In genomic region chr10:59320370-59320769, GRCh38 we compare ENCODE assay signal across 21 cellular contexts. TPM values are rescaled to one million over a fixed set of nuclear protein-coding genes. Genes with fewer than 3 reads are reported as not detected.
"Had no signal": no experiment of that assay in that cellular context is flagged by ENCODE, and none has a peak within 500 bp of the region (broad histone marks: within the 10 kb centered on the region; RNA-seq: fewer than 3 reads in every experiment).

No MANE protein-coding gene starts in this region.

- H3K27ac ChIP-seq: epithelial cell of prostate, left lung, suprapubic skin had no signal

- DNase-seq: activated B cell treated with CpG ODN at 0.5 μM for 24 hours; activated CD4-positive, alpha-beta T cell treated with anti-CD3 and anti-CD28 coated beads for 4 hours; activated CD4-positive, alpha-beta T cell treated with anti-CD3 and anti-CD28 coated beads, Interleukin-2, amount 50 U/mL, for 48 hours; activated CD8-positive, alpha-beta memory T cell treated with anti-CD3 and anti-CD28 coated beads, Interleukin-2, amount 50 U/mL, for 48 hours; activated naive CD4-positive, alpha-beta T cell; activated T-cell treated with anti-CD3 and anti-CD28 coated beads, Interleukin-2, amount 50 U/mL, for 4 hours; cerebellar nuclear complex; cortex of kidney; heart right ventricle; left lung; stimulated activated CD4-positive, alpha-beta T cell treated with anti-CD3 and anti-CD28 coated beads, Interleukin-2, amount 100 ng/mL, for 24 hours; stimulated activated naive CD8-positive, alpha-beta T cell treated with anti-CD3 and anti-CD28 coated beads, Interleukin-15, amount 100 ng/mL, for 72 hours; T-helper 17 cell; trophoblast cell; uterus had no signal

- ATAC-seq: activated T-cell treated with anti-CD3 and anti-CD28 coated beads, Interleukin-2, amount 50 U/mL, for 4 hours; heart right ventricle; left lung; natural killer cell treated with Interleukin-12 subunit alpha and Interleukin-12 subunit beta and Interleukin-15 and Interleukin-18, amount 100 ng/mL, for 72 hours; stimulated activated effector memory CD8-positive, alpha-beta T cell treated with anti-CD3 and anti-CD28 coated beads, Interleukin-12 subunit alpha, Interleukin-12 subunit beta, amount 100 ng/mL, for 72 hours; stimulated activated naive CD8-positive, alpha-beta T cell treated with anti-CD3 and anti-CD28 coated beads, Interleukin-15, amount 100 ng/mL, for 72 hours; T-helper 17 cell had no signal

RNA-seq across cellular contexts. Expression of gene FAM13C, which starts 42.0 kb away (rescaled TPM):
- total RNA-seq: activated B cell treated with CpG ODN at 0.5 μM for 24 hours; activated CD8-positive, alpha-beta memory T cell treated with anti-CD3 and anti-CD28 coated beads for 36 hours; activated T-cell treated with anti-CD3 and anti-CD28 coated beads, Interleukin-2, amount 50 U/mL, for 4 hours; activated T-helper 2 cell treated with anti-CD3 and anti-CD28 coated beads, Interferon-gamma antibody, Interleukin-2, Interleukin-4, amounts not matched to agents 10 μg/mL and 5 μg/mL and 100 μg/mL, durations not matched to agents 14 hours and 24 hours and 36 hours; natural killer cell treated with Interleukin-12 subunit alpha and Interleukin-12 subunit beta and Interleukin-15 and Interleukin-18, amount 100 ng/mL, for 72 hours; T-helper 17 cell had no signal
